28 cellular contexts compared by ENCODE assay signal in genomic region chr12:2541805-2542204, GRCh38.
"Had no signal": no experiment of that assay in that cellular context is flagged by ENCODE, and none has a peak within 500 bp of the region (broad histone marks: within the 10 kb centered on the region; RNA-seq: fewer than 3 reads in every experiment).

No MANE protein-coding gene starts in this region.

- H3K9me3 ChIP-seq: body of pancreas, esophagus muscularis mucosa, gastrocnemius medialis had no signal

- H3K27me3 ChIP-seq: body of pancreas, esophagus muscularis mucosa, foreskin keratinocyte, gastrocnemius medialis had no signal

- H3K27ac ChIP-seq: body of pancreas, esophagus muscularis mucosa, foreskin keratinocyte, gastrocnemius medialis, VCaP had no signal

- H3K4me1 ChIP-seq: body of pancreas, foreskin keratinocyte, gastrocnemius medialis had no signal

- DNase-seq: activated CD4-positive, alpha-beta memory T cell treated with anti-CD3 and anti-CD28 coated beads, Interleukin-2, amount 10 ng/mL, durations not matched to agents 7 days and 5 days; activated CD4-positive, alpha-beta T cell treated with anti-CD3 and anti-CD28 coated beads for 1 hour; activated CD4-positive, alpha-beta T cell treated with anti-CD3 and anti-CD28 coated beads for 4 hours; activated CD4-positive, alpha-beta T cell treated with anti-CD3 and anti-CD28 coated beads, Interleukin-2, amount 10 ng/mL, durations not matched to agents 7 days and 5 days; activated CD4-positive, alpha-beta T cell treated with anti-CD3 and anti-CD28 coated beads, Interleukin-2, amount 50 U/mL, for 4 hours; activated CD8-positive, alpha-beta memory T cell treated with anti-CD3 and anti-CD28 coated beads, Interleukin-2, amount 50 U/mL, for 48 hours; activated gamma-delta T cell; activated naive CD4-positive, alpha-beta T cell; activated naive CD4-positive, alpha-beta T cell treated with anti-CD3 and anti-CD28 coated beads, Interleukin-2, amount 10 ng/mL, durations not matched to agents 7 days and 5 days; activated T-cell treated with anti-CD3 and anti-CD28 coated beads for 4 hours; activated T-cell treated with anti-CD3 and anti-CD28 coated beads, Interleukin-2, amount 50 U/mL, for 24 hours; activated T-cell treated with anti-CD3 and anti-CD28 coated beads, Interleukin-2, amount 50 U/mL, for 72 hours; amygdala; aorta; body of pancreas; caudate nucleus; cortex of kidney; dermis blood vessel endothelial cell; effector CD4-positive, alpha-beta T cell; effector memory CD8-positive, alpha-beta T cell; erythroblast; foreskin keratinocyte; gastrocnemius medialis; glutamatergic neuron; T-helper 2 cell had no signal

- ATAC-seq: activated T-cell treated with anti-CD3 and anti-CD28 coated beads, Interleukin-2, amount 50 U/mL, for 72 hours; body of pancreas; effector memory CD8-positive, alpha-beta T cell; foreskin keratinocyte; gastrocnemius medialis; WTC11 had no signal

- H3K4me3 ChIP-seq: body of pancreas, esophagus muscularis mucosa, gastrocnemius medialis had no signal

- H3K36me3 ChIP-seq: gastrocnemius medialis had no signal
